In genomic region chr17:76888661-76889060, GRCh38 we compare ENCODE assay signal across 1 cellular context.
TF ChIP-seq lines count a peak whose summit lies in the region.

No MANE protein-coding gene starts in this region.

TF ChIP-seq in GM23338, 12 proteins besides CTCF, POLR2A, EP300 and RAD21 (continued from another document):
- no peak for TF ChIP-seq ETS1 (IDR thresholded peaks at IDR 0.05)
- TF ChIP-seq, protein P1, sequence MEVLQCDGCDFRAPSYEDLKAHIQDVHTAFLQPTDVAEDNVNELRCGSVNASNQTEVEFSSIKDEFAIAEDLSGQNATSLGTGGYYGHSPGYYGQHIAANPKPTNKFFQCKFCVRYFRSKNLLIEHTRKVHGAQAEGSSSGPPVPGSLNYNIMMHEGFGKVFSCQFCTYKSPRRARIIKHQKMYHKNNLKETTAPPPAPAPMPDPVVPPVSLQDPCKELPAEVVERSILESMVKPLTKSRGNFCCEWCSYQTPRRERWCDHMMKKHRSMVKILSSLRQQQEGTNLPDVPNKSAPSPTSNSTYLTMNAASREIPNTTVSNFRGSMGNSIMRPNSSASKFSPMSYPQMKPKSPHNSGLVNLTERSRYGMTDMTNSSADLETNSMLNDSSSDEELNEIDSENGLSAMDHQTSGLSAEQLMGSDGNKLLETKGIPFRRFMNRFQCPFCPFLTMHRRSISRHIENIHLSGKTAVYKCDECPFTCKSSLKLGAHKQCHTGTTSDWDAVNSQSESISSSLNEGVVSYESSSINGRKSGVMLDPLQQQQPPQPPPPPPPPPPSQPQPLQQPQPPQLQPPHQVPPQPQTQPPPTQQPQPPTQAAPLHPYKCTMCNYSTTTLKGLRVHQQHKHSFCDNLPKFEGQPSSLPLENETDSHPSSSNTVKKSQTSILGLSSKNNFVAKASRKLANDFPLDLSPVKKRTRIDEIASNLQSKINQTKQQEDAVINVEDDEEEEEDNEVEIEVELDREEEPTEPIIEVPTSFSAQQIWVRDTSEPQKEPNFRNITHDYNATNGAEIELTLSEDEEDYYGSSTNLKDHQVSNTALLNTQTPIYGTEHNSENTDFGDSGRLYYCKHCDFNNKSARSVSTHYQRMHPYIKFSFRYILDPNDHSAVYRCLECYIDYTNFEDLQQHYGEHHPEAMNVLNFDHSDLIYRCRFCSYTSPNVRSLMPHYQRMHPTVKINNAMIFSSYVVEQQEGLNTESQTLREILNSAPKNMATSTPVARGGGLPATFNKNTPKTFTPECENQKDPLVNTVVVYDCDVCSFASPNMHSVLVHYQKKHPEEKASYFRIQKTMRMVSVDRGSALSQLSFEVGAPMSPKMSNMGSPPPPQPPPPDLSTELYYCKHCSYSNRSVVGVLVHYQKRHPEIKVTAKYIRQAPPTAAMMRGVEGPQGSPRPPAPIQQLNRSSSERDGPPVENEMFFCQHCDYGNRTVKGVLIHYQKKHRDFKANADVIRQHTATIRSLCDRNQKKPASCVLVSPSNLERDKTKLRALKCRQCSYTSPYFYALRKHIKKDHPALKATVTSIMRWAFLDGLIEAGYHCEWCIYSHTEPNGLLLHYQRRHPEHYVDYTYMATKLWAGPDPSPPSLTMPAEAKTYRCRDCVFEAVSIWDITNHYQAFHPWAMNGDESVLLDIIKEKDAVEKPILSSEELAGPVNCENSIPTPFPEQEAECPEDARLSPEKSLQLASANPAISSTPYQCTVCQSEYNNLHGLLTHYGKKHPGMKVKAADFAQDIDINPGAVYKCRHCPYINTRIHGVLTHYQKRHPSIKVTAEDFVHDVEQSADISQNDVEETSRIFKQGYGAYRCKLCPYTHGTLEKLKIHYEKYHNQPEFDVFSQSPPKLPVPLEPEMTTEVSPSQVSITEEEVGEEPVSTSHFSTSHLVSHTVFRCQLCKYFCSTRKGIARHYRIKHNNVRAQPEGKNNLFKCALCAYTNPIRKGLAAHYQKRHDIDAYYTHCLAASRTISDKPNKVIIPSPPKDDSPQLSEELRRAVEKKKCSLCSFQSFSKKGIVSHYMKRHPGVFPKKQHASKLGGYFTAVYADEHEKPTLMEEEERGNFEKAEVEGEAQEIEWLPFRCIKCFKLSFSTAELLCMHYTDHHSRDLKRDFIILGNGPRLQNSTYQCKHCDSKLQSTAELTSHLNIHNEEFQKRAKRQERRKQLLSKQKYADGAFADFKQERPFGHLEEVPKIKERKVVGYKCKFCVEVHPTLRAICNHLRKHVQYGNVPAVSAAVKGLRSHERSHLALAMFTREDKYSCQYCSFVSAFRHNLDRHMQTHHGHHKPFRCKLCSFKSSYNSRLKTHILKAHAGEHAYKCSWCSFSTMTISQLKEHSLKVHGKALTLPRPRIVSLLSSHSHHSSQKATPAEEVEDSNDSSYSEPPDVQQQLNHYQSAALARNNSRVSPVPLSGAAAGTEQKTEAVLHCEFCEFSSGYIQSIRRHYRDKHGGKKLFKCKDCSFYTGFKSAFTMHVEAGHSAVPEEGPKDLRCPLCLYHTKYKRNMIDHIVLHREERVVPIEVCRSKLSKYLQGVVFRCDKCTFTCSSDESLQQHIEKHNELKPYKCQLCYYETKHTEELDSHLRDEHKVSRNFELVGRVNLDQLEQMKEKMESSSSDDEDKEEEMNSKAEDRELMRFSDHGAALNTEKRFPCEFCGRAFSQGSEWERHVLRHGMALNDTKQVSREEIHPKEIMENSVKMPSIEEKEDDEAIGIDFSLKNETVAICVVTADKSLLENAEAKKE (CRISPR knock-in tag; IDR thresholded peaks at IDR 0.05): no peak
- no peak for TF ChIP-seq NANOG (IDR thresholded peaks at IDR 0.05; ENCODE audit: borderline replicate concordance)
- no peak for TF ChIP-seq CREB1 (CRISPR knock-in tag; IDR thresholded peaks at IDR 0.05; ENCODE audit: low read depth)
- no peak for TF ChIP-seq EZH2 (IDR thresholded peaks at IDR 0.05; ENCODE audit: low read depth, unreplicated experiment)
